Comparison of ENCODE assay signal across 8 cellular contexts in genomic region chr3:142148871-142149860, GRCh38. TPM values are rescaled to one million over a fixed set of nuclear protein-coding genes. Genes with fewer than 3 reads are reported as not detected.
DNase-seq lines count a peak whose midpoint lies in the region; ATAC-seq and TF ChIP-seq lines count a peak whose summit lies in the region.

TSS of gene TFDP2 (minus strand) at chr3:142149544. CDS start at chr3:142101749, 47,795 bp downstream.

- TF ChIP-seq CTCF in OCI-LY3 (IDR thresholded peaks at IDR 0.05; ENCODE audit: low read depth, low read length) = no peak

- peak; percentile 100 for ATAC-seq in GM21515 (IDR thresholded peaks at IDR 0.05; ENCODE audit: unreplicated experiment)

- peak within 1 kb of the TSS; percentile 92 for H3K4me2 ChIP-seq in OCI-LY3 (ENCODE audit: low read length)

- no peaks in the 10 kb centered on the region for H3K79me2 ChIP-seq in OCI-LY3 (ENCODE audit: low read length)

- WGBS in HUES64 = under 1% methylated on average over 91 of the region's 91 CpGs

- H3K4me1 ChIP-seq in HUES64 (ENCODE audit: insufficient read depth, low read length) (peaks cover 7% of the 10 kb centered on the region; the same call in 1 of the 2 replicates), OCI-LY3 (ENCODE audit: low read length) (peaks cover 10% of the 10 kb centered on the region), mononuclear cell (ENCODE audit: insufficient read depth, low read length) (peaks cover 14% of the 10 kb centered on the region)

- H3K9ac ChIP-seq in HUES64 (ENCODE audit: low read depth, low read length) (peak within 1 kb of the TSS; percentile 92), OCI-LY3 (ENCODE audit: low read length) (peak within 1 kb of the TSS; percentile 76)

- no peaks in the 10 kb centered on the region for H4K20me1 ChIP-seq in OCI-LY3 (ENCODE audit: insufficient read depth, low read length)

- DNase-seq in DMS 273 treated with DMSO at 0.1 percent for 48 hours (lab: John Stamatoyannopoulos, UW) = peak; percentile 94
- peak; percentile 77 for DNase-seq in activated T-cell treated with anti-CD3 and anti-CD28 coated beads for 24 hours (ENCODE audit: low read depth)
- peak; percentile 80 for DNase-seq in epidermal melanocyte (ENCODE audit: insufficient read length, low spot score)
- peak; percentile 47 to 66 for DNase-seq in stimulated activated CD8-positive, alpha-beta memory T cell treated with anti-CD3 and anti-CD28 coated beads, Interleukin-4, amount 100 ng/mL, for 1 hour (ENCODE audit: low read depth in 2 of 2, low spot score in 1 of 2)

- peak within 1 kb of the TSS; percentile 96 for H3K4me3 ChIP-seq in HUES64 (ENCODE audit: low read length)
- H3K4me3 ChIP-seq in OCI-LY3 (ENCODE audit: low read length) = peak within 1 kb of the TSS; percentile 94
- H3K4me3 ChIP-seq in mononuclear cell (ENCODE audit: low read length) = peak within 1 kb of the TSS; percentile 50

- H3K27ac ChIP-seq in HUES64 (ENCODE audit: low read depth, low read length) = peak within 1 kb of the TSS; percentile 54; the same call in 1 of the 2 replicates
- H3K27ac ChIP-seq in OCI-LY3 (ENCODE audit: low read length) = no peak within 1 kb of the TSS

- H3K27me3 ChIP-seq in HUES64 (ENCODE audit: insufficient read depth, low read length) = peaks cover 12% of the 10 kb centered on the region; the same call in 1 of the 2 replicates
- H3K27me3 ChIP-seq in OCI-LY3 (ENCODE audit: low read depth, low read length) = no peaks in the 10 kb centered on the region
- H3K27me3 ChIP-seq in mononuclear cell (ENCODE audit: insufficient read depth, low read length) = no peaks in the 10 kb centered on the region

- H3K36me3 ChIP-seq in HUES64 (ENCODE audit: insufficient read depth, low read length) = no peaks in the 10 kb centered on the region
- H3K36me3 ChIP-seq in OCI-LY3 (replicated peaks; ENCODE audit: low read depth, low read length) = no peaks in the 10 kb centered on the region

- H2AFZ ChIP-seq in OCI-LY3 (ENCODE audit: low read depth, low read length) = peak within 1 kb of the TSS; percentile 99

- H3K9me3 ChIP-seq in HUES64 (ENCODE audit: insufficient read depth, low read depth, low read length) (no peaks in the 10 kb centered on the region), OCI-LY3 (ENCODE audit: insufficient read depth, low read length) (no peaks in the 10 kb centered on the region), mononuclear cell (ENCODE audit: low read depth, low read length) (no peaks in the 10 kb centered on the region)

RNA-seq across cellular contexts. Expression of gene TFDP2, which starts in this region (rescaled TPM):
- 50.2 TPM for polyA plus RNA-seq in HUES64 (2013, experiment 1 of 2)
- polyA plus RNA-seq in HUES64 (2013, experiment 2 of 2) = 70.4 TPM
- total RNA-seq in mononuclear cell = 39.1 TPM
